1 cellular context compared by ENCODE assay signal in the genomic region with DNA sequence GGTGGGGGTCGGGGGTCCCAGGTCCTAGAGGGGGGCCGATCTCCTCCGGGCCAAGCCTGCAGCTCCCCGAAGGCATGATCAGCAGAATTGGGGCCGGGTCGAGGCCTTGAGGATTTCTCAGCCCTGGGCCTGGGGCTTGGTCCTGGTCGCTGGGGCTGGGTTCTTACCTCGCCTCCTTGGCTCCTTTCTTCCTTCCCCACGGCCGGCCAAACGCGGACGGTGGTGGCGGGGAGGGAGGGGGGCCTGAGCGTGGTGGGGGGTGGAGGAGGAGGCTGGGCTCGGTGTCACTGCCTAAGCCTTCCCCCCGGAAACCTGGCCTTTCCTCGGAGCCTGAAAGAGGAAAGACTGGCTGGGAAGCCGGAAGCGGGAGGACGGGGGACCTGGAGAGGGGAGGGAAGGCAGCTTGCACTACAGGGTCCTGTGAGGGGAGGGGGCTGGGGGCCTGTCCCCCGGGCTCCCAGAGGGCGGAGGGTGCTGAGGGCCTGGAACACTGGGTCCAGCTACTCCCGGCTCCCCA.
TF ChIP-seq lines count a peak whose summit lies in the region.

A gene with protein sequence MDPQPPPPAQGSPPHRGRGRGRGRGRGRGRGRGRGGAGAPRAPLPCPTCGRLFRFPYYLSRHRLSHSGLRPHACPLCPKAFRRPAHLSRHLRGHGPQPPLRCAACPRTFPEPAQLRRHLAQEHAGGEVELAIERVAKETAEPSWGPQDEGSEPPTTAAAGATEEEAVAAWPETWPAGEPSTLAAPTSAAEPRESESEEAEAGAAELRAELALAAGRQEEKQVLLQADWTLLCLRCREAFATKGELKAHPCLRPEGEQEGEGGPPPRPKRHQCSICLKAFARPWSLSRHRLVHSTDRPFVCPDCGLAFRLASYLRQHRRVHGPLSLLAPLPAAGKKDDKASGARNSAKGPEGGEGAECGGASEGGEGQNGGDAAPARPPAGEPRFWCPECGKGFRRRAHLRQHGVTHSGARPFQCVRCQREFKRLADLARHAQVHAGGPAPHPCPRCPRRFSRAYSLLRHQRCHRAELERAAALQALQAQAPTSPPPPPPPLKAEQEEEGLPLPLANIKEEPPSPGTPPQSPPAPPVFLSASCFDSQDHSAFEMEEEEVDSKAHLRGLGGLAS (minus strand): TSS at position 221 of the 517 bp plus-strand sequence. CDS start 1,209 bp downstream, outside the sequence.

TF ChIP-seq in K562, 482 proteins besides CTCF, POLR2A, EP300 and RAD21 (continued from another document and continues in another):
- TF ChIP-seq, protein P1, sequence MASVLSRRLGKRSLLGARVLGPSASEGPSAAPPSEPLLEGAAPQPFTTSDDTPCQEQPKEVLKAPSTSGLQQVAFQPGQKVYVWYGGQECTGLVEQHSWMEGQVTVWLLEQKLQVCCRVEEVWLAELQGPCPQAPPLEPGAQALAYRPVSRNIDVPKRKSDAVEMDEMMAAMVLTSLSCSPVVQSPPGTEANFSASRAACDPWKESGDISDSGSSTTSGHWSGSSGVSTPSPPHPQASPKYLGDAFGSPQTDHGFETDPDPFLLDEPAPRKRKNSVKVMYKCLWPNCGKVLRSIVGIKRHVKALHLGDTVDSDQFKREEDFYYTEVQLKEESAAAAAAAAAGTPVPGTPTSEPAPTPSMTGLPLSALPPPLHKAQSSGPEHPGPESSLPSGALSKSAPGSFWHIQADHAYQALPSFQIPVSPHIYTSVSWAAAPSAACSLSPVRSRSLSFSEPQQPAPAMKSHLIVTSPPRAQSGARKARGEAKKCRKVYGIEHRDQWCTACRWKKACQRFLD (CRISPR knock-in tag; IDR thresholded peaks at IDR 0.05): no peak
- TF ChIP-seq CREM (IDR thresholded peaks at IDR 0.05; ENCODE audit: low read depth): peak; percentile 72
- TF ChIP-seq RBFOX2 (IDR thresholded peaks at IDR 0.05; ENCODE audit: low read depth, low read length): peak; percentile 62
- TF ChIP-seq, protein P2, sequence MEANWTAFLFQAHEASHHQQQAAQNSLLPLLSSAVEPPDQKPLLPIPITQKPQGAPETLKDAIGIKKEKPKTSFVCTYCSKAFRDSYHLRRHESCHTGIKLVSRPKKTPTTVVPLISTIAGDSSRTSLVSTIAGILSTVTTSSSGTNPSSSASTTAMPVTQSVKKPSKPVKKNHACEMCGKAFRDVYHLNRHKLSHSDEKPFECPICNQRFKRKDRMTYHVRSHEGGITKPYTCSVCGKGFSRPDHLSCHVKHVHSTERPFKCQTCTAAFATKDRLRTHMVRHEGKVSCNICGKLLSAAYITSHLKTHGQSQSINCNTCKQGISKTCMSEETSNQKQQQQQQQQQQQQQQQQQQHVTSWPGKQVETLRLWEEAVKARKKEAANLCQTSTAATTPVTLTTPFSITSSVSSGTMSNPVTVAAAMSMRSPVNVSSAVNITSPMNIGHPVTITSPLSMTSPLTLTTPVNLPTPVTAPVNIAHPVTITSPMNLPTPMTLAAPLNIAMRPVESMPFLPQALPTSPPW (CRISPR knock-in tag; IDR thresholded peaks at IDR 0.05): peak; percentile 99
- TF ChIP-seq PRPF4 (IDR thresholded peaks at IDR 0.05; ENCODE audit: insufficient read depth, low read depth, low read length, poor library complexity, severe bottlenecking): no peak
- TF ChIP-seq NRF1 (conservative IDR thresholded peaks at IDR 0.05 in 1 of 2, IDR thresholded peaks at IDR 0.05 in 1 of 2): no peak
- no peak for TF ChIP-seq NELFE (IDR thresholded peaks at IDR 0.05; ENCODE audit: insufficient read depth, insufficient read length)
- TF ChIP-seq, protein P3, sequence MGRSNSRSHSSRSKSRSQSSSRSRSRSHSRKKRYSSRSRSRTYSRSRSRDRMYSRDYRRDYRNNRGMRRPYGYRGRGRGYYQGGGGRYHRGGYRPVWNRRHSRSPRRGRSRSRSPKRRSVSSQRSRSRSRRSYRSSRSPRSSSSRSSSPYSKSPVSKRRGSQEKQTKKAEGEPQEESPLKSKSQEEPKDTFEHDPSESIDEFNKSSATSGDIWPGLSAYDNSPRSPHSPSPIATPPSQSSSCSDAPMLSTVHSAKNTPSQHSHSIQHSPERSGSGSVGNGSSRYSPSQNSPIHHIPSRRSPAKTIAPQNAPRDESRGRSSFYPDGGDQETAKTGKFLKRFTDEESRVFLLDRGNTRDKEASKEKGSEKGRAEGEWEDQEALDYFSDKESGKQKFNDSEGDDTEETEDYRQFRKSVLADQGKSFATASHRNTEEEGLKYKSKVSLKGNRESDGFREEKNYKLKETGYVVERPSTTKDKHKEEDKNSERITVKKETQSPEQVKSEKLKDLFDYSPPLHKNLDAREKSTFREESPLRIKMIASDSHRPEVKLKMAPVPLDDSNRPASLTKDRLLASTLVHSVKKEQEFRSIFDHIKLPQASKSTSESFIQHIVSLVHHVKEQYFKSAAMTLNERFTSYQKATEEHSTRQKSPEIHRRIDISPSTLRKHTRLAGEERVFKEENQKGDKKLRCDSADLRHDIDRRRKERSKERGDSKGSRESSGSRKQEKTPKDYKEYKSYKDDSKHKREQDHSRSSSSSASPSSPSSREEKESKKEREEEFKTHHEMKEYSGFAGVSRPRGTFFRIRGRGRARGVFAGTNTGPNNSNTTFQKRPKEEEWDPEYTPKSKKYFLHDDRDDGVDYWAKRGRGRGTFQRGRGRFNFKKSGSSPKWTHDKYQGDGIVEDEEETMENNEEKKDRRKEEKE (IDR thresholded peaks at IDR 0.05; ENCODE audit: borderline replicate concordance in 1 of 2, control insufficient read depth in 1 of 2, low read depth in 2 of 2, low read length in 1 of 2): peak in 1 of 2 experiments; percentile 92; a peak in 2 of 4 replicates
- peak; percentile 81 for TF ChIP-seq ELF1 (tag; IDR thresholded peaks at IDR 0.05)
- peak; percentile 28; the same call in 1 of the 2 replicates for TF ChIP-seq NFIC (IDR thresholded peaks at IDR 0.05)
- TF ChIP-seq RNF2 (IDR thresholded peaks at IDR 0.05): 0 out of 2 replicates have a peak, but pooled peaks have one; percentile 37
- TF ChIP-seq, protein P4, sequence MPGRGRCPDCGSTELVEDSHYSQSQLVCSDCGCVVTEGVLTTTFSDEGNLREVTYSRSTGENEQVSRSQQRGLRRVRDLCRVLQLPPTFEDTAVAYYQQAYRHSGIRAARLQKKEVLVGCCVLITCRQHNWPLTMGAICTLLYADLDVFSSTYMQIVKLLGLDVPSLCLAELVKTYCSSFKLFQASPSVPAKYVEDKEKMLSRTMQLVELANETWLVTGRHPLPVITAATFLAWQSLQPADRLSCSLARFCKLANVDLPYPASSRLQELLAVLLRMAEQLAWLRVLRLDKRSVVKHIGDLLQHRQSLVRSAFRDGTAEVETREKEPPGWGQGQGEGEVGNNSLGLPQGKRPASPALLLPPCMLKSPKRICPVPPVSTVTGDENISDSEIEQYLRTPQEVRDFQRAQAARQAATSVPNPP (IDR thresholded peaks at IDR 0.05; ENCODE audit: borderline replicate concordance, insufficient read depth, insufficient read length): no peak
- no peak for TF ChIP-seq HSF4 (CRISPR knock-in tag; IDR thresholded peaks at IDR 0.05; ENCODE audit: borderline replicate concordance)
- no peak for TF ChIP-seq DMBX1 (CRISPR knock-in tag; IDR thresholded peaks at IDR 0.05; ENCODE audit: borderline replicate concordance)
- TF ChIP-seq, protein P5, sequence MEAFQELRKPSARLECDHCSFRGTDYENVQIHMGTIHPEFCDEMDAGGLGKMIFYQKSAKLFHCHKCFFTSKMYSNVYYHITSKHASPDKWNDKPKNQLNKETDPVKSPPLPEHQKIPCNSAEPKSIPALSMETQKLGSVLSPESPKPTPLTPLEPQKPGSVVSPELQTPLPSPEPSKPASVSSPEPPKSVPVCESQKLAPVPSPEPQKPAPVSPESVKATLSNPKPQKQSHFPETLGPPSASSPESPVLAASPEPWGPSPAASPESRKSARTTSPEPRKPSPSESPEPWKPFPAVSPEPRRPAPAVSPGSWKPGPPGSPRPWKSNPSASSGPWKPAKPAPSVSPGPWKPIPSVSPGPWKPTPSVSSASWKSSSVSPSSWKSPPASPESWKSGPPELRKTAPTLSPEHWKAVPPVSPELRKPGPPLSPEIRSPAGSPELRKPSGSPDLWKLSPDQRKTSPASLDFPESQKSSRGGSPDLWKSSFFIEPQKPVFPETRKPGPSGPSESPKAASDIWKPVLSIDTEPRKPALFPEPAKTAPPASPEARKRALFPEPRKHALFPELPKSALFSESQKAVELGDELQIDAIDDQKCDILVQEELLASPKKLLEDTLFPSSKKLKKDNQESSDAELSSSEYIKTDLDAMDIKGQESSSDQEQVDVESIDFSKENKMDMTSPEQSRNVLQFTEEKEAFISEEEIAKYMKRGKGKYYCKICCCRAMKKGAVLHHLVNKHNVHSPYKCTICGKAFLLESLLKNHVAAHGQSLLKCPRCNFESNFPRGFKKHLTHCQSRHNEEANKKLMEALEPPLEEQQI (IDR thresholded peaks at IDR 0.05): no peak
- no peak for TF ChIP-seq ZBTB17 (CRISPR knock-in tag; IDR thresholded peaks at IDR 0.05)
- TF ChIP-seq RBM39 (optimal IDR thresholded peaks at IDR 0.05; ENCODE audit: low read depth, low read length): no peak
- TF ChIP-seq ZNF274 (IDR thresholded peaks at IDR 0.05; ENCODE audit: borderline replicate concordance, low read depth, low read length): no peak
- no peak for TF ChIP-seq ILF3 (IDR thresholded peaks at IDR 0.05; ENCODE audit: borderline replicate concordance)
- no peak; the same call in 1 of the 2 replicates for TF ChIP-seq MYC (IDR thresholded peaks at IDR 0.05; ENCODE audit: low read depth, low read length)
- 0 out of 2 replicates have a peak, but pooled peaks have one; percentile 41 for TF ChIP-seq MYC (CRISPR knock-in tag; IDR thresholded peaks at IDR 0.05; ENCODE audit: borderline replicate concordance, low read depth)
- TF ChIP-seq, protein P6, sequence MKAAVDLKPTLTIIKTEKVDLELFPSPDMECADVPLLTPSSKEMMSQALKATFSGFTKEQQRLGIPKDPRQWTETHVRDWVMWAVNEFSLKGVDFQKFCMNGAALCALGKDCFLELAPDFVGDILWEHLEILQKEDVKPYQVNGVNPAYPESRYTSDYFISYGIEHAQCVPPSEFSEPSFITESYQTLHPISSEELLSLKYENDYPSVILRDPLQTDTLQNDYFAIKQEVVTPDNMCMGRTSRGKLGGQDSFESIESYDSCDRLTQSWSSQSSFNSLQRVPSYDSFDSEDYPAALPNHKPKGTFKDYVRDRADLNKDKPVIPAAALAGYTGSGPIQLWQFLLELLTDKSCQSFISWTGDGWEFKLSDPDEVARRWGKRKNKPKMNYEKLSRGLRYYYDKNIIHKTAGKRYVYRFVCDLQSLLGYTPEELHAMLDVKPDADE (conservative IDR thresholded peaks at IDR 0.05; ENCODE audit: control insufficient read depth, low read depth, low read length): 0 out of 2 replicates have a peak, but pooled peaks have one; percentile 40
- peak; percentile 26 for TF ChIP-seq TBP (optimal IDR thresholded peaks at IDR 0.05; ENCODE audit: low read depth, low read length)
- no peak for TF ChIP-seq POLR2B (IDR thresholded peaks at IDR 0.05; ENCODE audit: low read depth, partially characterized antibody)
- TF ChIP-seq KDM4B (IDR thresholded peaks at IDR 0.05; ENCODE audit: borderline replicate concordance in 2 of 2, low read depth in 1 of 2): peak in 1 of 2 experiments; percentile 94; a peak in 2 of 4 replicates
- TF ChIP-seq GABPA (tag; conservative IDR thresholded peaks at IDR 0.05; ENCODE audit: low read depth): peak; percentile 97
- TF ChIP-seq, protein P7, sequence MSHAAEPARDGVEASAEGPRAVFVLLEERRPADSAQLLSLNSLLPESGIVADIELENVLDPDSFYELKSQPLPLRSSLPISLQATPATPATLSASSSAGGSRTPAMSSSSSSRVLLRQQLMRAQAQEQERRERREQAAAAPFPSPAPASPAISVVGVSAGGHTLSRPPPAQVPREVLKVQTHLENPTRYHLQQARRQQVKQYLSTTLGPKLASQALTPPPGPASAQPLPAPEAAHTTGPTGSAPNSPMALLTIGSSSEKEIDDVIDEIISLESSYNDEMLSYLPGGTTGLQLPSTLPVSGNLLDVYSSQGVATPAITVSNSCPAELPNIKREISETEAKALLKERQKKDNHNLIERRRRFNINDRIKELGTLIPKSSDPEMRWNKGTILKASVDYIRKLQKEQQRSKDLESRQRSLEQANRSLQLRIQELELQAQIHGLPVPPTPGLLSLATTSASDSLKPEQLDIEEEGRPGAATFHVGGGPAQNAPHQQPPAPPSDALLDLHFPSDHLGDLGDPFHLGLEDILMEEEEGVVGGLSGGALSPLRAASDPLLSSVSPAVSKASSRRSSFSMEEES (CRISPR knock-in tag; IDR thresholded peaks at IDR 0.05): no peak
- no peak for TF ChIP-seq ZNF140 (CRISPR knock-in tag; IDR thresholded peaks at IDR 0.05)
- no peak for TF ChIP-seq NCOA6 (IDR thresholded peaks at IDR 0.05)
- TF ChIP-seq ZC3H4 (CRISPR knock-in tag; IDR thresholded peaks at IDR 0.05; ENCODE audit: borderline replicate concordance): no peak
- peak; percentile 73 for TF ChIP-seq ZBTB7A (IDR thresholded peaks at IDR 0.05; ENCODE audit: borderline replicate concordance, control insufficient read depth, low read depth, low read length)
- TF ChIP-seq, protein P8, sequence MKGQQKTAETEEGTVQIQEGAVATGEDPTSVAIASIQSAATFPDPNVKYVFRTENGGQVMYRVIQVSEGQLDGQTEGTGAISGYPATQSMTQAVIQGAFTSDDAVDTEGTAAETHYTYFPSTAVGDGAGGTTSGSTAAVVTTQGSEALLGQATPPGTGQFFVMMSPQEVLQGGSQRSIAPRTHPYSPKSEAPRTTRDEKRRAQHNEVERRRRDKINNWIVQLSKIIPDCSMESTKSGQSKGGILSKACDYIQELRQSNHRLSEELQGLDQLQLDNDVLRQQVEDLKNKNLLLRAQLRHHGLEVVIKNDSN (CRISPR knock-in tag; IDR thresholded peaks at IDR 0.05): no peak
- peak; percentile 66; the same call in 1 of the 2 replicates for TF ChIP-seq ZNF589 (CRISPR knock-in tag; IDR thresholded peaks at IDR 0.05; ENCODE audit: low read depth)
- TF ChIP-seq ZFX (CRISPR knock-in tag; IDR thresholded peaks at IDR 0.05): peak; percentile 45; the same call in 1 of the 2 replicates
- TF ChIP-seq, protein P9, sequence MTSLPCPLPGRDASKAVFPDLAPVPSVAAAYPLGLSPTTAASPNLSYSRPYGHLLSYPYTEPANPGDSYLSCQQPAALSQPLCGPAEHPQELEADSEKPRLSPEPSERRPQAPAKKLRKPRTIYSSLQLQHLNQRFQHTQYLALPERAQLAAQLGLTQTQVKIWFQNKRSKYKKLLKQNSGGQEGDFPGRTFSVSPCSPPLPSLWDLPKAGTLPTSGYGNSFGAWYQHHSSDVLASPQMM (CRISPR knock-in tag; IDR thresholded peaks at IDR 0.05): no peak
- TF ChIP-seq RCOR1 (IDR thresholded peaks at IDR 0.05; ENCODE audit: borderline replicate concordance in 1 of 2, low read depth in 2 of 2, low read length in 2 of 2): peak in 1 of 2 experiments; percentile 65; a peak in 1 of 4 replicates
- TF ChIP-seq, protein P10, sequence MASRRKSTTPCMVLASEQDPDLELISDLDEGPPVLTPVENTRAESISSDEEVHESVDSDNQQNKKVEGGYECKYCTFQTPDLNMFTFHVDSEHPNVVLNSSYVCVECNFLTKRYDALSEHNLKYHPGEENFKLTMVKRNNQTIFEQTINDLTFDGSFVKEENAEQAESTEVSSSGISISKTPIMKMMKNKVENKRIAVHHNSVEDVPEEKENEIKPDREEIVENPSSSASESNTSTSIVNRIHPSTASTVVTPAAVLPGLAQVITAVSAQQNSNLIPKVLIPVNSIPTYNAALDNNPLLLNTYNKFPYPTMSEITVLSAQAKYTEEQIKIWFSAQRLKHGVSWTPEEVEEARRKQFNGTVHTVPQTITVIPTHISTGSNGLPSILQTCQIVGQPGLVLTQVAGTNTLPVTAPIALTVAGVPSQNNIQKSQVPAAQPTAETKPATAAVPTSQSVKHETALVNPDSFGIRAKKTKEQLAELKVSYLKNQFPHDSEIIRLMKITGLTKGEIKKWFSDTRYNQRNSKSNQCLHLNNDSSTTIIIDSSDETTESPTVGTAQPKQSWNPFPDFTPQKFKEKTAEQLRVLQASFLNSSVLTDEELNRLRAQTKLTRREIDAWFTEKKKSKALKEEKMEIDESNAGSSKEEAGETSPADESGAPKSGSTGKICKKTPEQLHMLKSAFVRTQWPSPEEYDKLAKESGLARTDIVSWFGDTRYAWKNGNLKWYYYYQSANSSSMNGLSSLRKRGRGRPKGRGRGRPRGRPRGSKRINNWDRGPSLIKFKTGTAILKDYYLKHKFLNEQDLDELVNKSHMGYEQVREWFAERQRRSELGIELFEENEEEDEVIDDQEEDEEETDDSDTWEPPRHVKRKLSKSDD (conservative IDR thresholded peaks at IDR 0.05; ENCODE audit: low read length): no peak
